In genomic region chr11:103028304-103029020, GRCh38 we compare ENCODE assay signal across 1 cellular context.
TF ChIP-seq lines count a peak whose summit lies in the region.

No MANE protein-coding gene starts in this region.

TF ChIP-seq in GM12878, 131 proteins besides CTCF, POLR2A, EP300 and RAD21 (continued from another document):
- TF ChIP-seq, protein P1, sequence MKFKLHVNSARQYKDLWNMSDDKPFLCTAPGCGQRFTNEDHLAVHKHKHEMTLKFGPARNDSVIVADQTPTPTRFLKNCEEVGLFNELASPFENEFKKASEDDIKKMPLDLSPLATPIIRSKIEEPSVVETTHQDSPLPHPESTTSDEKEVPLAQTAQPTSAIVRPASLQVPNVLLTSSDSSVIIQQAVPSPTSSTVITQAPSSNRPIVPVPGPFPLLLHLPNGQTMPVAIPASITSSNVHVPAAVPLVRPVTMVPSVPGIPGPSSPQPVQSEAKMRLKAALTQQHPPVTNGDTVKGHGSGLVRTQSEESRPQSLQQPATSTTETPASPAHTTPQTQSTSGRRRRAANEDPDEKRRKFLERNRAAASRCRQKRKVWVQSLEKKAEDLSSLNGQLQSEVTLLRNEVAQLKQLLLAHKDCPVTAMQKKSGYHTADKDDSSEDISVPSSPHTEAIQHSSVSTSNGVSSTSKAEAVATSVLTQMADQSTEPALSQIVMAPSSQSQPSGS (IDR thresholded peaks at IDR 0.05; ENCODE audit: low read length), result peak; percentile 79
- TF ChIP-seq GABPA (IDR thresholded peaks at IDR 0.05; ENCODE audit: low read depth) (peak; percentile 51; the same call in 1 of the 2 replicates), BCL11A (IDR thresholded peaks at IDR 0.05; ENCODE audit: low read depth, low read length) (peak; percentile 73; the same call in 1 of the 2 replicates), IKZF2 (IDR thresholded peaks at IDR 0.05) (peak; percentile 59 to 73; a peak in 3 of 4 replicates), SMARCA5 (IDR thresholded peaks at IDR 0.05) (peak; percentile 58; the same call in 1 of the 2 replicates), POU2F2 (IDR thresholded peaks at IDR 0.05; ENCODE audit: borderline replicate concordance, low read depth, low read length) (0 out of 3 replicates have a peak, but pooled peaks have one; percentile 21), JUND (IDR thresholded peaks at IDR 0.05; ENCODE audit: low read depth, low read length) (0 out of 2 replicates have a peak, but pooled peaks have one; percentile 57), ZNF217 (IDR thresholded peaks at IDR 0.05) (peak; percentile 86), MEF2B (IDR thresholded peaks at IDR 0.05; ENCODE audit: partially characterized antibody, poor library complexity, severe bottlenecking) (peak; percentile 30), PML (IDR thresholded peaks at IDR 0.05; ENCODE audit: low read length) (peak; percentile 59; the same call in 1 of the 2 replicates), RUNX3 (IDR thresholded peaks at IDR 0.05; ENCODE audit: low read length) (peak; percentile 84), CEBPB (IDR thresholded peaks at IDR 0.05; ENCODE audit: borderline replicate concordance in 1 of 2, low read depth in 2 of 2, low read length in 2 of 2) (peak in 1 of 2 experiments; percentile 88; a peak in 2 of 4 replicates), FOXM1 (IDR thresholded peaks at IDR 0.05; ENCODE audit: low read depth, low read length) (0 out of 2 replicates have a peak, but pooled peaks have one; percentile 53)
- TF ChIP-seq, protein P2, sequence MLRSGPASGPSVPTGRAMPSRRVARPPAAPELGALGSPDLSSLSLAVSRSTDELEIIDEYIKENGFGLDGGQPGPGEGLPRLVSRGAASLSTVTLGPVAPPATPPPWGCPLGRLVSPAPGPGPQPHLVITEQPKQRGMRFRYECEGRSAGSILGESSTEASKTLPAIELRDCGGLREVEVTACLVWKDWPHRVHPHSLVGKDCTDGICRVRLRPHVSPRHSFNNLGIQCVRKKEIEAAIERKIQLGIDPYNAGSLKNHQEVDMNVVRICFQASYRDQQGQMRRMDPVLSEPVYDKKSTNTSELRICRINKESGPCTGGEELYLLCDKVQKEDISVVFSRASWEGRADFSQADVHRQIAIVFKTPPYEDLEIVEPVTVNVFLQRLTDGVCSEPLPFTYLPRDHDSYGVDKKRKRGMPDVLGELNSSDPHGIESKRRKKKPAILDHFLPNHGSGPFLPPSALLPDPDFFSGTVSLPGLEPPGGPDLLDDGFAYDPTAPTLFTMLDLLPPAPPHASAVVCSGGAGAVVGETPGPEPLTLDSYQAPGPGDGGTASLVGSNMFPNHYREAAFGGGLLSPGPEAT (IDR thresholded peaks at IDR 0.05; ENCODE audit: low read depth), result peak; percentile 73
- TF ChIP-seq, protein P3, sequence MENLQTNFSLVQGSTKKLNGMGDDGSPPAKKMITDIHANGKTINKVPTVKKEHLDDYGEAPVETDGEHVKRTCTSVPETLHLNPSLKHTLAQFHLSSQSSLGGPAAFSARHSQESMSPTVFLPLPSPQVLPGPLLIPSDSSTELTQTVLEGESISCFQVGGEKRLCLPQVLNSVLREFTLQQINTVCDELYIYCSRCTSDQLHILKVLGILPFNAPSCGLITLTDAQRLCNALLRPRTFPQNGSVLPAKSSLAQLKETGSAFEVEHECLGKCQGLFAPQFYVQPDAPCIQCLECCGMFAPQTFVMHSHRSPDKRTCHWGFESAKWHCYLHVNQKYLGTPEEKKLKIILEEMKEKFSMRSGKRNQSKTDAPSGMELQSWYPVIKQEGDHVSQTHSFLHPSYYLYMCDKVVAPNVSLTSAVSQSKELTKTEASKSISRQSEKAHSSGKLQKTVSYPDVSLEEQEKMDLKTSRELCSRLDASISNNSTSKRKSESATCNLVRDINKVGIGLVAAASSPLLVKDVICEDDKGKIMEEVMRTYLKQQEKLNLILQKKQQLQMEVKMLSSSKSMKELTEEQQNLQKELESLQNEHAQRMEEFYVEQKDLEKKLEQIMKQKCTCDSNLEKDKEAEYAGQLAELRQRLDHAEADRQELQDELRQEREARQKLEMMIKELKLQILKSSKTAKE (IDR thresholded peaks at IDR 0.05; ENCODE audit: low read depth, poor library complexity, severe bottlenecking), result peak; percentile 61
